ENCODE assay signal across 8 cellular contexts in the genomic region with DNA sequence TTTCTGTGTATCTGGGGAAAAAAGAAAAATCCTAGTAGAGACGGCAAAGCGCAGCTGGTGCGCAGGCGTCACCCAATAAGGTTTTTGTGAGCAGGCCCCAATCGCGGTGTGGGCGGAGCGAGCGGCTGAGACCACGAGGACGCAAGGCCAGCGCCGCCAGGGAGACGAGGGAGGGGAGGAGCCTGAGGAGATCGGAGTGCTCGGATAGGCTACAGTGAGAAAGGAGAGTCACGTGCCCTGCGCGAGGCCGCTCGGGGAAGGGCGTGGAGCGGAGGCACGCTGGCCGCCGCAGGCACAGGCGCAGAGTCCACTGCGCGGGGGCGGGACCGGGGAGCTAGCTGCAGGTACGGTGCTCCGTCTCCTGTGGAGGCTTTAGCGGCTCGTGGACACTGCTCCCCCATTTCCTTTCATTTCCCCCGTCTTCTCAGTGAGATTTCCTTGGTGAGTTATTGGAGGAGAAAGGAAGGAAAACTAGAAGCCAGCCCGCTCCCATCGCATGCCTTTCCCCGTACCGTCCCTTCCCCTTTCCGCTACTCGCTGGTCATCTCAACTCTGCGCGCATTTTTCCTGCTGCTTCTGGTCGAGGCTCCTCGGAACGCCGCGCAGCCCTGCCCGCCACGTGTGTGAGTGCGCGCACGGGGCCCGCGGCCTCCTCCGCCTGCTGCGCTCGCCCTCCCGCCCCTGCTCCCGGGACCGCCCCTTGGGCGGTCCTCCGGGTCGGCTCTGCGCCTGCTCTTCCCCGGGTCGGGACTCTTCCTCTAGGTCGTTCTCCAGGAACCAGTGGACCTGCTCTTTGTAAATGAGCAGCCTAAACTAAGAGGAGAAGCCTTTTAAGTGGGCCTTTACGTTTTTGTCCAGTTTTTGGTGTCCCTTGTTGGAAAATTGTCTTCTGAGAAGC. TPM values are rescaled to one million over a fixed set of nuclear protein-coding genes. Genes with fewer than 3 reads are reported as not detected.
DNase-seq lines count a peak whose midpoint lies in the region; ATAC-seq and TF ChIP-seq lines count a peak whose summit lies in the region.

A gene with protein sequence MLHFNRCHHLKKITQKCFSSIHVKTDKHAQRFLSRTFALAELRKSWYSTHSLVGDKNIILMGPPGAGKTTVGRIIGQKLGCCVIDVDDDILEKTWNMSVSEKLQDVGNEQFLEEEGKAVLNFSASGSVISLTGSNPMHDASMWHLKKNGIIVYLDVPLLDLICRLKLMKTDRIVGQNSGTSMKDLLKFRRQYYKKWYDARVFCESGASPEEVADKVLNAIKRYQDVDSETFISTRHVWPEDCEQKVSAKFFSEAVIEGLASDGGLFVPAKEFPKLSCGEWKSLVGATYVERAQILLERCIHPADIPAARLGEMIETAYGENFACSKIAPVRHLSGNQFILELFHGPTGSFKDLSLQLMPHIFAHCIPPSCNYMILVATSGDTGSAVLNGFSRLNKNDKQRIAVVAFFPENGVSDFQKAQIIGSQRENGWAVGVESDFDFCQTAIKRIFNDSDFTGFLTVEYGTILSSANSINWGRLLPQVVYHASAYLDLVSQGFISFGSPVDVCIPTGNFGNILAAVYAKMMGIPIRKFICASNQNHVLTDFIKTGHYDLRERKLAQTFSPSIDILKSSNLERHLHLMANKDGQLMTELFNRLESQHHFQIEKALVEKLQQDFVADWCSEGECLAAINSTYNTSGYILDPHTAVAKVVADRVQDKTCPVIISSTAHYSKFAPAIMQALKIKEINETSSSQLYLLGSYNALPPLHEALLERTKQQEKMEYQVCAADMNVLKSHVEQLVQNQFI (plus strand): TSS at position 264 of the 898 bp plus-strand sequence. CDS start 6,612 bp downstream, outside the sequence.

- H3K27me3 ChIP-seq in rectal smooth muscle tissue (ENCODE audit: control insufficient read depth, insufficient read depth, low read length) = no peaks in the 10 kb centered on the region
- no peaks in the 10 kb centered on the region for H3K27me3 ChIP-seq in aorta (ENCODE audit: control insufficient read depth in 1 of 2, insufficient read depth in 2 of 2, low read length in 1 of 2)

- H3K27ac ChIP-seq in rectal smooth muscle tissue (ENCODE audit: low read depth, low read length) (peak within 1 kb of the TSS; percentile 82), aorta (ENCODE audit: low read depth in 1 of 2, low read length in 2 of 2) (peak within 1 kb of the TSS; percentile 78 to 94)

- 0 to 1% methylated on average over 64 to 70 of the region's 70 CpGs for WGBS in aorta, 2 donors

- H3K4me3 ChIP-seq in astrocyte of the cerebellum (ENCODE audit: low read depth, low read length) = peak within 1 kb of the TSS; percentile 59
- H3K4me3 ChIP-seq in rectal smooth muscle tissue (ENCODE audit: low read length) = peak within 1 kb of the TSS; percentile 96
- peak within 1 kb of the TSS; percentile 44 to 84 for H3K4me3 ChIP-seq in aorta (ENCODE audit: low read length in 2 of 2)

- DNase-seq in NCI-H1930 (lab: John Stamatoyannopoulos, UW) (peak; percentile 78 to 82), T-helper 9 cell (peak; percentile 93), astrocyte of the cerebellum (ENCODE audit: low read depth) (peak; percentile 97), hepatic stellate cell (ENCODE audit: low spot score) (peak; percentile 97), aorta (peak; percentile 99)

- TF ChIP-seq CTCF in astrocyte of the cerebellum (IDR thresholded peaks at IDR 0.05; ENCODE audit: low read depth, low read length, missing control alignments) = no peak

- in situ Hi-C loops in astrocyte of the cerebellum (cut with HindIII; ENCODE audit: low sequenced_read_pairs) = loop anchor here (5.0 kb wide), 1 partner anchor 51 kb away; no protein-coding TSS in a partner anchor

- peak within 1 kb of the TSS; percentile 42 for H3K9ac ChIP-seq in rectal smooth muscle tissue (ENCODE audit: low read length)

- H3K4me1 ChIP-seq in rectal smooth muscle tissue (ENCODE audit: control insufficient read depth, insufficient read depth, low read length) = peaks cover 5% of the 10 kb centered on the region
- H3K4me1 ChIP-seq in aorta (ENCODE audit: control insufficient read depth in 1 of 2, insufficient read depth in 2 of 2, low read length in 2 of 2) = peaks cover 0 to 1% of the 10 kb centered on the region in 2 donors

- intact Hi-C loops in aorta (cut with DNase I) = loop anchor here (1.0 to 10.0 kb wide), 5 partner anchors 46 to 294 kb away; a partner anchor contains a TSS

- H3K9me3 ChIP-seq in aorta (ENCODE audit: control insufficient read depth, low read length) = no peaks in the 10 kb centered on the region

- H3K36me3 ChIP-seq in rectal smooth muscle tissue (ENCODE audit: control insufficient read depth, insufficient read depth, low read length) (no peaks in the 10 kb centered on the region), aorta (ENCODE audit: control insufficient read depth in 1 of 2, insufficient read depth in 2 of 2, low read length in 1 of 2) (no peaks in the 10 kb centered on the region)

- ATAC-seq in GM18502 (IDR thresholded peaks at IDR 0.05; ENCODE audit: poor library complexity, unreplicated experiment) (peak; percentile 98), HG02943 (IDR thresholded peaks at IDR 0.05; ENCODE audit: low read depth, unreplicated experiment) (peak; percentile 99), aorta (ENCODE audit: low FRiP score) (peak; percentile 100)

RNA-seq across cellular contexts. Expression of the gene that starts here (rescaled TPM):
- 1 to 10 TPM; 1.2 to 2.0 TPM for total RNA-seq in aorta
- polyA plus RNA-seq in aorta = 1 to 10 TPM; 1.5 to 2.1 TPM

Comparison
In these comparisons a context has a peak if more than half of its experiments do, and no peak if none do; other contexts are left out.
1. Peak in every context shown above with its lines: DNase-seq, ATAC-seq, H3K4me3 ChIP-seq and H3K27ac ChIP-seq.